ENCODE assay signal across 2 cellular contexts in the genomic region with DNA sequence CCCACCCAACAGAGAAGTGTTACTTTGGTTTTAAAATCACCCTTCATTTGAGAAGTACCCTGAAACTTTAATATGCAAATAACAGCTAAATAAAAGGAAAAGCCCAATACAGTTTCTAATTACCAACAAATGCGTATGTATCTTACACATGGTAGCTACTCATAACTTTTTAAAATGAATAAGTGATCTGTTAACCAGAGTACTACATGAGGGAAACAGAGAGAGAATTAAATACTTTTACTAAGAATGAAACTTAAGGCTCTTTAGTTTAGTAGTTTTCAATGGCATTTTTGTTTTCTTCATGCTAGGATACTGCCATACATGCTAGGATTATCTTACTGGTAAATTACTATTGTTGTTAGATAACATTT.
TF ChIP-seq lines count a peak whose summit lies in the region.

No MANE protein-coding gene starts in this region.

TF ChIP-seq in IMR-90, 13 proteins besides CTCF, POLR2A, EP300 and RAD21:
- TF ChIP-seq, protein P1, sequence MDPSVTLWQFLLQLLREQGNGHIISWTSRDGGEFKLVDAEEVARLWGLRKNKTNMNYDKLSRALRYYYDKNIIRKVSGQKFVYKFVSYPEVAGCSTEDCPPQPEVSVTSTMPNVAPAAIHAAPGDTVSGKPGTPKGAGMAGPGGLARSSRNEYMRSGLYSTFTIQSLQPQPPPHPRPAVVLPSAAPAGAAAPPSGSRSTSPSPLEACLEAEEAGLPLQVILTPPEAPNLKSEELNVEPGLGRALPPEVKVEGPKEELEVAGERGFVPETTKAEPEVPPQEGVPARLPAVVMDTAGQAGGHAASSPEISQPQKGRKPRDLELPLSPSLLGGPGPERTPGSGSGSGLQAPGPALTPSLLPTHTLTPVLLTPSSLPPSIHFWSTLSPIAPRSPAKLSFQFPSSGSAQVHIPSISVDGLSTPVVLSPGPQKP (IDR thresholded peaks at IDR 0.05; ENCODE audit: borderline replicate concordance, low read depth, low read length), result no peak
- TF ChIP-seq NFE2L2 (IDR thresholded peaks at IDR 0.05; ENCODE audit: low read depth, low read length) (no peak), MAZ (IDR thresholded peaks at IDR 0.05; ENCODE audit: borderline replicate concordance, low read depth, low read length) (no peak), CHD1 (IDR thresholded peaks at IDR 0.05; ENCODE audit: low read depth, low read length) (no peak), RFX5 (IDR thresholded peaks at IDR 0.05; ENCODE audit: low read depth, low read length) (no peak), CEBPB (IDR thresholded peaks at IDR 0.05; ENCODE audit: low read depth, low read length) (no peak), MAFK (IDR thresholded peaks at IDR 0.05; ENCODE audit: low read depth, low read length) (no peak), MXI1 (IDR thresholded peaks at IDR 0.05; ENCODE audit: borderline replicate concordance, low read depth, low read length) (no peak), BHLHE40 (IDR thresholded peaks at IDR 0.05; ENCODE audit: low read depth, low read length) (no peak), RCOR1 (IDR thresholded peaks at IDR 0.05; ENCODE audit: insufficient replicate concordance, low read length) (no peak), SMC3 (IDR thresholded peaks at IDR 0.05; ENCODE audit: low read depth, low read length) (no peak)
- TF ChIP-seq, protein P2, sequence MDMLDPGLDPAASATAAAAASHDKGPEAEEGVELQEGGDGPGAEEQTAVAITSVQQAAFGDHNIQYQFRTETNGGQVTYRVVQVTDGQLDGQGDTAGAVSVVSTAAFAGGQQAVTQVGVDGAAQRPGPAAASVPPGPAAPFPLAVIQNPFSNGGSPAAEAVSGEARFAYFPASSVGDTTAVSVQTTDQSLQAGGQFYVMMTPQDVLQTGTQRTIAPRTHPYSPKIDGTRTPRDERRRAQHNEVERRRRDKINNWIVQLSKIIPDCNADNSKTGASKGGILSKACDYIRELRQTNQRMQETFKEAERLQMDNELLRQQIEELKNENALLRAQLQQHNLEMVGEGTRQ (IDR thresholded peaks at IDR 0.05; ENCODE audit: low read depth, low read length), result no peak

TF ChIP-seq in endothelial cell of umbilical vein, 7 proteins besides CTCF, POLR2A, EP300 and RAD21:
- TF ChIP-seq GATA2 (IDR thresholded peaks at IDR 0.05; ENCODE audit: insufficient read depth, insufficient read length, low read depth, low read length), result no peak
- no peak for TF ChIP-seq FOS (IDR thresholded peaks at IDR 0.05; ENCODE audit: borderline replicate concordance, insufficient read depth, low read length)
- TF ChIP-seq MYC (IDR thresholded peaks at IDR 0.05; ENCODE audit: low read depth, low read length), result no peak
- no peak for TF ChIP-seq JUN (IDR thresholded peaks at IDR 0.05; ENCODE audit: borderline replicate concordance, insufficient read depth, insufficient read length, low read depth)
